Comparison of ENCODE assay signal across 10 cellular contexts in the genomic region with DNA sequence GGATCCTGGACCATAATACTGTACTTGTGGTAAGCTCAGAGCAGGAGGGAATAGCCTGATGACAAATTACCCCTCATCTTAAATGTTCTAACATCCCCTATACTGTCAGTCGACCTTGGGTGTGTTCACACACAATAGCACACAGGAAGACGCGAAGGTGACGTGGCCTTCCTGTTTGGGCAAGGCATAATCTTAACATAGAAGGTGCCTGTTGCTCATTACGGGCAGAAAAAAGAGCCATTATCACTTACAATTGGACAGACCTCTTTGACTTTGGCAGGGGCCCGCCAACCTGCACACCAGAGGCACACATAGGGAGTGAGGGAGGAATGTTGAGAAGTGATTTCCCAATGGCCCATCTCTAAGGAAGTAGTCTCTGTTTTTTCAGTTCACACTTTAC.
DNase-seq lines count a peak whose midpoint lies in the region; ATAC-seq and TF ChIP-seq lines count a peak whose summit lies in the region.
"Had no signal": no experiment of that assay in that cellular context is flagged by ENCODE, and none has a peak within 500 bp of the region (broad histone marks: within the 10 kb centered on the region; RNA-seq: fewer than 3 reads in every experiment).

No MANE protein-coding gene starts in this region.

- peak; percentile 95 to 99 for ATAC-seq in naive thymus-derived CD8-positive, alpha-beta T cell
- no peak for ATAC-seq in SK-N-SH treated with all-trans-retinoic acid at 6 μM for 48 hours
- no peak for ATAC-seq in HG03097 (IDR thresholded peaks at IDR 0.05; ENCODE audit: low FRiP score, unreplicated experiment)

- no TSS peak for BruUV-seq in Caco-2 (replicated peaks; lab: Mats Ljungman, UMichigan)

- H3K4me1 ChIP-seq in Caco-2: no peaks in the 10 kb centered on the region
- H3K4me1 ChIP-seq: uterus had no signal

- H3K27me3 Mint-ChIP-seq in activated naive CD4-positive, alpha-beta T cell treated with anti-CD3 and anti-CD28 coated beads, Interleukin-2, amount 50 U/mL, for 24 hours: no peaks in the 10 kb centered on the region
- H3K27me3 Mint-ChIP-seq in naive thymus-derived CD8-positive, alpha-beta T cell: no peaks in the 10 kb centered on the region
- H3K27me3 Mint-ChIP-seq in Caco-2 (ENCODE audit: insufficient read depth, unreplicated experiment): no peaks in the 10 kb centered on the region

- CTCF ChIA-PET in Caco-2 (lab: Charles Lee): no interaction called here

- intact Hi-C loops in Caco-2 (cut with micrococcal nuclease; ENCODE audit: unreplicated experiment): no loop called here

- TF ChIP-seq CTCF in Caco-2 (IDR thresholded peaks at IDR 0.05; ENCODE audit: insufficient read depth in 1 of 2, low read depth in 1 of 2, low read length in 1 of 2, severe bottlenecking in 1 of 2, unreplicated experiment in 1 of 2): no peak

- DNase-seq in activated CD4-positive, alpha-beta T cell treated with anti-CD3 and anti-CD28 coated beads for 48 hours: peak; percentile 56
- peak; percentile 21 to 87 (median 69) for DNase-seq in naive thymus-derived CD8-positive, alpha-beta T cell
- peak; percentile 17 to 59 for DNase-seq in stimulated activated CD8-positive, alpha-beta memory T cell treated with anti-CD3 and anti-CD28 coated beads, Interleukin-4, amount 100 ng/mL, for 4 hours (ENCODE audit: low read depth in 2 of 2, low spot score in 1 of 2)
- no peak for DNase-seq in NCI-H2029 treated with DMSO at 0.1 percent for 48 hours (lab: John Stamatoyannopoulos, UW)
- DNase-seq in Caco-2: no peak
- DNase-seq: NCI-H2171 had no signal

- POLR2A ChIA-PET in naive thymus-derived CD8-positive, alpha-beta T cell (lab: Charles Lee): interaction anchor here (0.6 to 1.8 kb wide), 6 partner anchors 10 to 315 kb away, joined by 3 to 8 read pairs (median 4); no protein-coding TSS in a partner anchor
- POLR2A ChIA-PET in Caco-2 (lab: Charles Lee): no interaction called here

- no peak overlapping the region for H3K4me3 ChIP-seq in Caco-2 (ENCODE audit: low read depth, low read length)
- H3K4me3 ChIP-seq: uterus had no signal

- H3K4me3 Mint-ChIP-seq in activated naive CD4-positive, alpha-beta T cell treated with anti-CD3 and anti-CD28 coated beads, Interleukin-2, amount 50 U/mL, for 24 hours: peak overlapping the region; percentile 44
- H3K4me3 Mint-ChIP-seq in naive thymus-derived CD8-positive, alpha-beta T cell: peak overlapping the region; percentile 1 to 75 (median 56)
- no peak overlapping the region for H3K4me3 Mint-ChIP-seq in Caco-2 (ENCODE audit: unreplicated experiment)

- H3K4me1 Mint-ChIP-seq in activated naive CD4-positive, alpha-beta T cell treated with anti-CD3 and anti-CD28 coated beads, Interleukin-2, amount 50 U/mL, for 24 hours: peaks cover 60% of the 10 kb centered on the region
- H3K4me1 Mint-ChIP-seq in naive thymus-derived CD8-positive, alpha-beta T cell: peaks cover 31 to 62% (median 58%) of the 10 kb centered on the region in 4 donors
- peaks cover 6% of the 10 kb centered on the region for H3K4me1 Mint-ChIP-seq in Caco-2 (ENCODE audit: low read depth, unreplicated experiment)

- peaks cover 20% of the 10 kb centered on the region for H3K9me3 Mint-ChIP-seq in activated naive CD4-positive, alpha-beta T cell treated with anti-CD3 and anti-CD28 coated beads, Interleukin-2, amount 50 U/mL, for 24 hours
- peaks cover 0 to 10% (median 4%) of the 10 kb centered on the region in 9 donors for H3K9me3 Mint-ChIP-seq in naive thymus-derived CD8-positive, alpha-beta T cell
- no peaks in the 10 kb centered on the region for H3K9me3 Mint-ChIP-seq in Caco-2 (ENCODE audit: unreplicated experiment)

- H3K36me3 ChIP-seq in Caco-2 (ENCODE audit: control insufficient read depth, insufficient read depth, low read length): no peaks in the 10 kb centered on the region
- H3K36me3 ChIP-seq: uterus had no signal

- no peaks in the 10 kb centered on the region for H3K9me3 ChIP-seq in Caco-2
- H3K9me3 ChIP-seq: uterus had no signal

- no peaks in the 10 kb centered on the region for H3K27me3 ChIP-seq in Caco-2 (replicated peaks; ENCODE audit: control insufficient read depth, insufficient read depth, low read length)
- H3K27me3 ChIP-seq: uterus had no signal

- H3K36me3 Mint-ChIP-seq in activated naive CD4-positive, alpha-beta T cell treated with anti-CD3 and anti-CD28 coated beads, Interleukin-2, amount 50 U/mL, for 24 hours: peaks cover 12% of the 10 kb centered on the region
- peaks cover 0 to 25% (median 20%) of the 10 kb centered on the region in 3 donors for H3K36me3 Mint-ChIP-seq in naive thymus-derived CD8-positive, alpha-beta T cell
- H3K36me3 Mint-ChIP-seq in Caco-2 (ENCODE audit: insufficient read depth, unreplicated experiment): peaks cover 5% of the 10 kb centered on the region

- H3K27ac Mint-ChIP-seq in activated naive CD4-positive, alpha-beta T cell treated with anti-CD3 and anti-CD28 coated beads, Interleukin-2, amount 50 U/mL, for 24 hours: peak overlapping the region; percentile 88
- peak overlapping the region; percentile 95 to 99 (median 98) for H3K27ac Mint-ChIP-seq in naive thymus-derived CD8-positive, alpha-beta T cell
- H3K27ac Mint-ChIP-seq in Caco-2 (ENCODE audit: unreplicated experiment): no peak overlapping the region

TF ChIP-seq in SK-N-SH treated with all-trans-retinoic acid at 6 μM for 48 hours, 23 proteins besides CTCF, POLR2A, EP300 and RAD21 (continues in another document):
- TF ChIP-seq ZNF565 (CRISPR knock-in tag; conservative IDR thresholded peaks at IDR 0.05; ENCODE audit: low read depth): no peak
- TF ChIP-seq TOX (CRISPR knock-in tag; IDR thresholded peaks at IDR 0.05; ENCODE audit: borderline replicate concordance): no peak
- TF ChIP-seq OSR1 (CRISPR knock-in tag; IDR thresholded peaks at IDR 0.05): no peak
- TF ChIP-seq, protein P1, sequence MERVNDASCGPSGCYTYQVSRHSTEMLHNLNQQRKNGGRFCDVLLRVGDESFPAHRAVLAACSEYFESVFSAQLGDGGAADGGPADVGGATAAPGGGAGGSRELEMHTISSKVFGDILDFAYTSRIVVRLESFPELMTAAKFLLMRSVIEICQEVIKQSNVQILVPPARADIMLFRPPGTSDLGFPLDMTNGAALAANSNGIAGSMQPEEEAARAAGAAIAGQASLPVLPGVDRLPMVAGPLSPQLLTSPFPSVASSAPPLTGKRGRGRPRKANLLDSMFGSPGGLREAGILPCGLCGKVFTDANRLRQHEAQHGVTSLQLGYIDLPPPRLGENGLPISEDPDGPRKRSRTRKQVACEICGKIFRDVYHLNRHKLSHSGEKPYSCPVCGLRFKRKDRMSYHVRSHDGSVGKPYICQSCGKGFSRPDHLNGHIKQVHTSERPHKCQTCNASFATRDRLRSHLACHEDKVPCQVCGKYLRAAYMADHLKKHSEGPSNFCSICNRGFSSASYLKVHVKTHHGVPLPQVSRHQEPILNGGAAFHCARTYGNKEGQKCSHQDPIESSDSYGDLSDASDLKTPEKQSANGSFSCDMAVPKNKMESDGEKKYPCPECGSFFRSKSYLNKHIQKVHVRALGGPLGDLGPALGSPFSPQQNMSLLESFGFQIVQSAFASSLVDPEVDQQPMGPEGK (CRISPR knock-in tag; IDR thresholded peaks at IDR 0.05; ENCODE audit: borderline replicate concordance): no peak
- TF ChIP-seq ESRRG (CRISPR knock-in tag; IDR thresholded peaks at IDR 0.05): no peak
- no peak for TF ChIP-seq ZNF70 (CRISPR knock-in tag; IDR thresholded peaks at IDR 0.05)
- TF ChIP-seq, protein P2, sequence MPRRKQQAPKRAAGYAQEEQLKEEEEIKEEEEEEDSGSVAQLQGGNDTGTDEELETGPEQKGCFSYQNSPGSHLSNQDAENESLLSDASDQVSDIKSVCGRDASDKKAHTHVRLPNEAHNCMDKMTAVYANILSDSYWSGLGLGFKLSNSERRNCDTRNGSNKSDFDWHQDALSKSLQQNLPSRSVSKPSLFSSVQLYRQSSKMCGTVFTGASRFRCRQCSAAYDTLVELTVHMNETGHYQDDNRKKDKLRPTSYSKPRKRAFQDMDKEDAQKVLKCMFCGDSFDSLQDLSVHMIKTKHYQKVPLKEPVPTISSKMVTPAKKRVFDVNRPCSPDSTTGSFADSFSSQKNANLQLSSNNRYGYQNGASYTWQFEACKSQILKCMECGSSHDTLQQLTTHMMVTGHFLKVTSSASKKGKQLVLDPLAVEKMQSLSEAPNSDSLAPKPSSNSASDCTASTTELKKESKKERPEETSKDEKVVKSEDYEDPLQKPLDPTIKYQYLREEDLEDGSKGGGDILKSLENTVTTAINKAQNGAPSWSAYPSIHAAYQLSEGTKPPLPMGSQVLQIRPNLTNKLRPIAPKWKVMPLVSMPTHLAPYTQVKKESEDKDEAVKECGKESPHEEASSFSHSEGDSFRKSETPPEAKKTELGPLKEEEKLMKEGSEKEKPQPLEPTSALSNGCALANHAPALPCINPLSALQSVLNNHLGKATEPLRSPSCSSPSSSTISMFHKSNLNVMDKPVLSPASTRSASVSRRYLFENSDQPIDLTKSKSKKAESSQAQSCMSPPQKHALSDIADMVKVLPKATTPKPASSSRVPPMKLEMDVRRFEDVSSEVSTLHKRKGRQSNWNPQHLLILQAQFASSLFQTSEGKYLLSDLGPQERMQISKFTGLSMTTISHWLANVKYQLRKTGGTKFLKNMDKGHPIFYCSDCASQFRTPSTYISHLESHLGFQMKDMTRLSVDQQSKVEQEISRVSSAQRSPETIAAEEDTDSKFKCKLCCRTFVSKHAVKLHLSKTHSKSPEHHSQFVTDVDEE (CRISPR knock-in tag; IDR thresholded peaks at IDR 0.05): no peak
- TF ChIP-seq, protein P3, sequence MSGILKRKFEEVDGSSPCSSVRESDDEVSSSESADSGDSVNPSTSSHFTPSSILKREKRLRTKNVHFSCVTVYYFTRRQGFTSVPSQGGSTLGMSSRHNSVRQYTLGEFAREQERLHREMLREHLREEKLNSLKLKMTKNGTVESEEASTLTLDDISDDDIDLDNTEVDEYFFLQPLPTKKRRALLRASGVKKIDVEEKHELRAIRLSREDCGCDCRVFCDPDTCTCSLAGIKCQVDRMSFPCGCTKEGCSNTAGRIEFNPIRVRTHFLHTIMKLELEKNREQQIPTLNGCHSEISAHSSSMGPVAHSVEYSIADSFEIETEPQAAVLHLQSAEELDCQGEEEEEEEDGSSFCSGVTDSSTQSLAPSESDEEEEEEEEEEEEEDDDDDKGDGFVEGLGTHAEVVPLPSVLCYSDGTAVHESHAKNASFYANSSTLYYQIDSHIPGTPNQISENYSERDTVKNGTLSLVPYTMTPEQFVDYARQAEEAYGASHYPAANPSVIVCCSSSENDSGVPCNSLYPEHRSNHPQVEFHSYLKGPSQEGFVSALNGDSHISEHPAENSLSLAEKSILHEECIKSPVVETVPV (CRISPR knock-in tag; IDR thresholded peaks at IDR 0.05): no peak

Comparison
In these comparisons a context has a peak if more than half of its experiments do, and no peak if none do; other contexts are left out.
1. DNase-seq: peak in activated CD4-positive, alpha-beta T cell treated with anti-CD3 and anti-CD28 coated beads for 48 hours (single experiment), naive thymus-derived CD8-positive, alpha-beta T cell (10 of 10) and stimulated activated CD8-positive, alpha-beta memory T cell treated with anti-CD3 and anti-CD28 coated beads, Interleukin-4, amount 100 ng/mL, for 4 hours (2 of 2); none in NCI-H2029 treated with DMSO at 0.1 percent for 48 hours (single experiment) and Caco-2 (0 of 2).
2. ATAC-seq: peak in naive thymus-derived CD8-positive, alpha-beta T cell (2 of 2); none in SK-N-SH treated with all-trans-retinoic acid at 6 μM for 48 hours (single experiment) and HG03097 (single experiment).